ENCODE assay signal across 23 cellular contexts in genomic region chr9:20988061-20988460, GRCh38.
"Had no signal": no experiment of that assay in that cellular context is flagged by ENCODE, and none has a peak within 500 bp of the region (broad histone marks: within the 10 kb centered on the region; RNA-seq: fewer than 3 reads in every experiment).

No MANE protein-coding gene starts in this region.

- H3K27ac Mint-ChIP-seq: activated B cell treated with CpG ODN at 0.5 μM for 24 hours; activated CD4-positive, alpha-beta memory T cell treated with anti-CD3 and anti-CD28 coated beads, Interleukin-2, amount 10 ng/mL, durations not matched to agents 7 days and 5 days; activated CD8-positive, alpha-beta memory T cell treated with anti-CD3 and anti-CD28 coated beads, Interleukin-2, amount 10 ng/mL, durations not matched to agents 7 days and 5 days; mesothelial cell of epicardium; nephron progenitor cell; stimulated activated naive CD8-positive, alpha-beta T cell treated with anti-CD3 and anti-CD28 coated beads, Interleukin-15, amount 100 ng/mL, for 72 hours; T-helper 2 cell treated with Interferon-gamma antibody and Interleukin-4, amounts not matched to agents 5 μg/mL and 100 μg/mL, for 36 hours; type B pancreatic cell had no signal

- H3K4me3 ChIP-seq: dorsolateral prefrontal cortex, lung, prostate gland had no signal

- H3K36me3 ChIP-seq: prostate gland had no signal

- H3K27ac ChIP-seq: prostate gland had no signal

- H3K4me1 ChIP-seq: prostate gland had no signal

- H3K9me3 Mint-ChIP-seq: activated B cell treated with CpG ODN at 0.5 μM for 24 hours; activated CD4-positive, alpha-beta memory T cell treated with anti-CD3 and anti-CD28 coated beads, Interleukin-2, amount 10 ng/mL, durations not matched to agents 7 days and 5 days; brain; mesothelial cell of epicardium; nephron progenitor cell; stimulated activated naive CD8-positive, alpha-beta T cell treated with anti-CD3 and anti-CD28 coated beads, Interleukin-15, amount 100 ng/mL, for 72 hours; T-helper 2 cell treated with Interferon-gamma antibody and Interleukin-4, amounts not matched to agents 5 μg/mL and 100 μg/mL, for 36 hours; type B pancreatic cell had no signal

- DNase-seq: activated B cell treated with CpG ODN at 0.5 μM for 24 hours; activated CD4-positive, alpha-beta memory T cell treated with anti-CD3 and anti-CD28 coated beads, Interleukin-2, amount 10 ng/mL, durations not matched to agents 7 days and 5 days; activated CD4-positive, alpha-beta T cell treated with anti-CD3 and anti-CD28 coated beads for 4 hours; activated CD8-positive, alpha-beta memory T cell treated with anti-CD3 and anti-CD28 coated beads, Interleukin-2, amount 10 ng/mL, durations not matched to agents 7 days and 5 days; activated naive CD4-positive, alpha-beta T cell; anterior cingulate cortex; caudate nucleus; dorsolateral prefrontal cortex; foreskin melanocyte; glutamatergic neuron; hypothalamus; nephron progenitor cell; right cardiac atrium; stimulated activated CD4-positive, alpha-beta T cell treated with anti-CD3 and anti-CD28 coated beads, Interleukin-15, amount 100 ng/mL, for 24 hours; stimulated activated CD4-positive, alpha-beta T cell treated with anti-CD3 and anti-CD28 coated beads, Interleukin-2, amount 100 ng/mL, for 48 hours; stimulated activated naive CD8-positive, alpha-beta T cell treated with anti-CD3 and anti-CD28 coated beads, Interleukin-15, amount 100 ng/mL, for 72 hours had no signal

- ATAC-seq: activated CD8-positive, alpha-beta memory T cell treated with anti-CD3 and anti-CD28 coated beads, Interleukin-2, amount 10 ng/mL, durations not matched to agents 7 days and 5 days; left lobe of liver; right cardiac atrium; stimulated activated naive CD8-positive, alpha-beta T cell treated with anti-CD3 and anti-CD28 coated beads, Interleukin-15, amount 100 ng/mL, for 72 hours had no signal

- H3K27me3 ChIP-seq: dorsolateral prefrontal cortex had no signal

- H3K4me3 Mint-ChIP-seq: activated B cell treated with CpG ODN at 0.5 μM for 24 hours; activated CD4-positive, alpha-beta memory T cell treated with anti-CD3 and anti-CD28 coated beads, Interleukin-2, amount 10 ng/mL, durations not matched to agents 7 days and 5 days; activated CD8-positive, alpha-beta memory T cell treated with anti-CD3 and anti-CD28 coated beads, Interleukin-2, amount 10 ng/mL, durations not matched to agents 7 days and 5 days; brain; mesothelial cell of epicardium; nephron progenitor cell; stimulated activated naive CD8-positive, alpha-beta T cell treated with anti-CD3 and anti-CD28 coated beads, Interleukin-15, amount 100 ng/mL, for 72 hours; T-helper 2 cell treated with Interferon-gamma antibody and Interleukin-4, amounts not matched to agents 5 μg/mL and 100 μg/mL, for 36 hours; type B pancreatic cell had no signal

- H3K9me3 ChIP-seq: prostate gland had no signal

- H3K27me3 Mint-ChIP-seq: activated B cell treated with CpG ODN at 0.5 μM for 24 hours; activated CD4-positive, alpha-beta memory T cell treated with anti-CD3 and anti-CD28 coated beads, Interleukin-2, amount 10 ng/mL, durations not matched to agents 7 days and 5 days; activated CD8-positive, alpha-beta memory T cell treated with anti-CD3 and anti-CD28 coated beads, Interleukin-2, amount 10 ng/mL, durations not matched to agents 7 days and 5 days; brain; stimulated activated naive CD8-positive, alpha-beta T cell treated with anti-CD3 and anti-CD28 coated beads, Interleukin-15, amount 100 ng/mL, for 72 hours; type B pancreatic cell had no signal

- H3K4me1 Mint-ChIP-seq: activated B cell treated with CpG ODN at 0.5 μM for 24 hours; activated CD4-positive, alpha-beta memory T cell treated with anti-CD3 and anti-CD28 coated beads, Interleukin-2, amount 10 ng/mL, durations not matched to agents 7 days and 5 days; activated CD8-positive, alpha-beta memory T cell treated with anti-CD3 and anti-CD28 coated beads, Interleukin-2, amount 10 ng/mL, durations not matched to agents 7 days and 5 days; mesothelial cell of epicardium; nephron progenitor cell; stimulated activated naive CD8-positive, alpha-beta T cell treated with anti-CD3 and anti-CD28 coated beads, Interleukin-15, amount 100 ng/mL, for 72 hours had no signal
